ENCODE assay signal across 8 cellular contexts in genomic region chr17:56678249-56679144, GRCh38.
DNase-seq lines count a peak whose midpoint lies in the region; FAIRE-seq and TF ChIP-seq lines count a peak whose summit lies in the region.

No MANE protein-coding gene starts in this region.

- no peak for TF ChIP-seq CTCF in astrocyte of the cerebellum (IDR thresholded peaks at IDR 0.05; ENCODE audit: low read depth, low read length, missing control alignments)
- TF ChIP-seq CTCF in keratinocyte (optimal IDR thresholded peaks at IDR 0.05 in 1 of 3, IDR thresholded peaks at IDR 0.05 in 1 of 3, conservative IDR thresholded peaks at IDR 0.05 in 1 of 3; ENCODE audit: extremely low read depth in 1 of 3, insufficient read depth in 2 of 3, low read length in 3 of 3): no peak

- peaks cover 18% of the 10 kb centered on the region for H3K4me1 Mint-ChIP-seq in activated CD4-positive, alpha-beta T cell treated with anti-CD3 and anti-CD28 coated beads, Interleukin-2, amount 10 ng/mL, durations not matched to agents 24 days and 14 days
- H3K4me1 Mint-ChIP-seq in activated CD4-positive, alpha-beta T cell treated with anti-CD3 and anti-CD28 coated beads, Interleukin-2, amount 10 ng/mL, durations not matched to agents 7 days and 5 days: peaks cover 14% of the 10 kb centered on the region

- peak; percentile 5 for FAIRE-seq in keratinocyte (lab: Jason Lieb, UNC)

- intact Hi-C loops in activated CD4-positive, alpha-beta T cell treated with anti-CD3 and anti-CD28 coated beads, Interleukin-2, amount 10 ng/mL, durations not matched to agents 24 days and 14 days (cut with micrococcal nuclease): loop anchor here (2.0 kb wide), 1 partner anchor 84 kb away; no protein-coding TSS in a partner anchor

- peak overlapping the region; percentile 83 for H3K4me2 ChIP-seq in keratinocyte (ENCODE audit: control insufficient read depth, extremely low read depth, insufficient read depth, low read depth, low read length)

- H3K4me3 ChIP-seq in astrocyte of the cerebellum (ENCODE audit: low read depth, low read length) (peak overlapping the region; percentile 30), keratinocyte (ENCODE audit: control insufficient read depth in 2 of 3, extremely low read depth in 1 of 3, insufficient read depth in 2 of 3, low read depth in 1 of 3, low read length in 3 of 3) (peak overlapping the region in 2 of 3 experiments; percentile 29 to 43), stomach smooth muscle (ENCODE audit: low read length in 2 of 2) (peak overlapping the region; percentile 47 to 68)

- dilution Hi-C loops in keratinocyte (cut with MboI; ENCODE audit: extremely low pct_ligation_motif_present, low sequenced_read_pairs): no loop called here

- H3K9me1 ChIP-seq in keratinocyte (ENCODE audit: control insufficient read depth, extremely low read depth, insufficient read depth, low read length): no peaks in the 10 kb centered on the region

- peak overlapping the region; percentile 25 for H3K27ac ChIP-seq in keratinocyte (ENCODE audit: control insufficient read depth, insufficient read depth, low read length)
- no peak overlapping the region for H3K27ac ChIP-seq in stomach smooth muscle (ENCODE audit: low read length)

- CTCF ChIA-PET in activated CD4-positive, alpha-beta T cell treated with anti-CD3 and anti-CD28 coated beads, Interleukin-2, amount 10 ng/mL, durations not matched to agents 7 days and 5 days (lab: Charles Lee): interaction anchor here (0.6 kb wide), 1 partner anchor 346 kb away, joined by 3 read pairs; no protein-coding TSS in a partner anchor

- no peaks in the 10 kb centered on the region for H3K36me3 Mint-ChIP-seq in activated CD4-positive, alpha-beta T cell treated with anti-CD3 and anti-CD28 coated beads, Interleukin-2, amount 10 ng/mL, durations not matched to agents 24 days and 14 days (ENCODE audit: low read depth)
- no peaks in the 10 kb centered on the region for H3K36me3 Mint-ChIP-seq in activated CD4-positive, alpha-beta T cell treated with anti-CD3 and anti-CD28 coated beads, Interleukin-2, amount 10 ng/mL, durations not matched to agents 7 days and 5 days (ENCODE audit: low read depth)

- peak overlapping the region; percentile 89 for H2AFZ ChIP-seq in keratinocyte (ENCODE audit: control insufficient read depth, low read length)

- H3K4me1 ChIP-seq in keratinocyte (ENCODE audit: control insufficient read depth, extremely low read depth, insufficient read depth, low read length) (peaks cover 60% of the 10 kb centered on the region), stomach smooth muscle (ENCODE audit: control insufficient read depth, insufficient read depth, low read length) (peaks cover 6% of the 10 kb centered on the region)

- no peak overlapping the region for H3K27ac Mint-ChIP-seq in activated CD4-positive, alpha-beta T cell treated with anti-CD3 and anti-CD28 coated beads, Interleukin-2, amount 10 ng/mL, durations not matched to agents 24 days and 14 days
- H3K27ac Mint-ChIP-seq in activated CD4-positive, alpha-beta T cell treated with anti-CD3 and anti-CD28 coated beads, Interleukin-2, amount 10 ng/mL, durations not matched to agents 7 days and 5 days: no peak overlapping the region

- POLR2A ChIA-PET in activated CD4-positive, alpha-beta T cell treated with anti-CD3 and anti-CD28 coated beads, Interleukin-2, amount 10 ng/mL, durations not matched to agents 7 days and 5 days (lab: Charles Lee): no interaction called here

- in situ Hi-C loops in astrocyte of the cerebellum (cut with HindIII; ENCODE audit: low sequenced_read_pairs): no loop called here

- H3K9ac ChIP-seq in keratinocyte (ENCODE audit: control insufficient read depth, extremely low read depth, insufficient read depth, low read length) (peak overlapping the region; percentile 41), stomach smooth muscle (ENCODE audit: low read length in 2 of 2) (no peak overlapping the region)

- H3K9me3 ChIP-seq in keratinocyte (ENCODE audit: control insufficient read depth, low read depth, low read length): no peaks in the 10 kb centered on the region
- H3K9me3 ChIP-seq in stomach smooth muscle (ENCODE audit: control insufficient read depth in 2 of 2, low read length in 2 of 2): no peaks in the 10 kb centered on the region

- H3K27me3 Mint-ChIP-seq in activated CD4-positive, alpha-beta T cell treated with anti-CD3 and anti-CD28 coated beads, Interleukin-2, amount 10 ng/mL, durations not matched to agents 24 days and 14 days: peaks cover 40% of the 10 kb centered on the region
- H3K27me3 Mint-ChIP-seq in activated CD4-positive, alpha-beta T cell treated with anti-CD3 and anti-CD28 coated beads, Interleukin-2, amount 10 ng/mL, durations not matched to agents 7 days and 5 days: peaks cover 45% of the 10 kb centered on the region

- peak overlapping the region; percentile 43 for H3K4me3 Mint-ChIP-seq in activated CD4-positive, alpha-beta T cell treated with anti-CD3 and anti-CD28 coated beads, Interleukin-2, amount 10 ng/mL, durations not matched to agents 24 days and 14 days
- H3K4me3 Mint-ChIP-seq in activated CD4-positive, alpha-beta T cell treated with anti-CD3 and anti-CD28 coated beads, Interleukin-2, amount 10 ng/mL, durations not matched to agents 7 days and 5 days: no peak overlapping the region

- H3K79me2 ChIP-seq in keratinocyte (ENCODE audit: control insufficient read depth, insufficient read depth, low read length): no peaks in the 10 kb centered on the region

- no peak for DNase-seq in activated CD4-positive, alpha-beta T cell treated with anti-CD3 and anti-CD28 coated beads, Interleukin-2, amount 10 ng/mL, durations not matched to agents 24 days and 14 days
- DNase-seq in activated CD4-positive, alpha-beta T cell treated with anti-CD3 and anti-CD28 coated beads, Interleukin-2, amount 10 ng/mL, durations not matched to agents 7 days and 5 days: no peak
- DNase-seq in astrocyte of the cerebellum (ENCODE audit: low read depth) (no peak), keratinocyte (ENCODE audit: low read depth, low spot score) (no peak), NCI-H146 (lab: John Stamatoyannopoulos, UW) (no peak), foreskin melanocyte (no peak), GM19240 (ENCODE audit: insufficient read length, low spot score) (no peak)

- H3K27me3 ChIP-seq in keratinocyte (ENCODE audit: control insufficient read depth, extremely low read depth, insufficient read depth, low read length): no peaks in the 10 kb centered on the region
- peaks cover 18 to 32% of the 10 kb centered on the region in 2 donors for H3K27me3 ChIP-seq in stomach smooth muscle (ENCODE audit: control insufficient read depth in 1 of 2, insufficient read depth in 2 of 2, low read length in 2 of 2)

- no peaks in the 10 kb centered on the region for H3K9me3 Mint-ChIP-seq in activated CD4-positive, alpha-beta T cell treated with anti-CD3 and anti-CD28 coated beads, Interleukin-2, amount 10 ng/mL, durations not matched to agents 24 days and 14 days
- no peaks in the 10 kb centered on the region for H3K9me3 Mint-ChIP-seq in activated CD4-positive, alpha-beta T cell treated with anti-CD3 and anti-CD28 coated beads, Interleukin-2, amount 10 ng/mL, durations not matched to agents 7 days and 5 days

- H4K20me1 ChIP-seq in keratinocyte (ENCODE audit: control insufficient read depth, extremely low read depth, insufficient read depth, low read length): no peaks in the 10 kb centered on the region

- H3K36me3 ChIP-seq in keratinocyte (ENCODE audit: control insufficient read depth in 2 of 2, extremely low read depth in 1 of 2, insufficient read depth in 2 of 2, low read length in 2 of 2) (no peaks in the 10 kb centered on the region), stomach smooth muscle (ENCODE audit: control insufficient read depth in 2 of 2, insufficient read depth in 2 of 2, low read length in 2 of 2) (no peaks in the 10 kb centered on the region)
